In the genomic region with DNA sequence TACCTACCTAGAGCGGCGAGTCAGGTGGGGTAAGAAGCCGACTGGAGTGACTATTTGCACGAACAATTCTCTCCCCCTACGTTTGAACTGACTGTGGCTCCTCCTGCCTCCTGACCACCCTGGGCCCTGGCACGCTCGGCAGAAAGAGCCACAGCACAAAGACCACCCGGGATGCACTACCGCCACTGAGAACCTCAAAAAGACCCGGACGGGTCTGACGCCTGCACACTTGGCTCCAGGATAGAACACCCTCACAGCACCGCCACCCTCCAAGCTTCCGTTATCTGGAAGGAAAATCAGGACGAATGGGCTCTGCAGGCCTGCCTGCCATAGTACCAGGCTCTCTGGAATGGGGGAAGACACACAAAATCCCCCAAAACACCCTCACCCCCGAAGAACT, we compare ENCODE assay signal across 1 cellular context.
TF ChIP-seq lines count a peak whose summit lies in the region.

No MANE protein-coding gene starts in this region.

TF ChIP-seq in HepG2, 621 proteins besides CTCF, POLR2A, EP300 and RAD21 (continued from another document):
- no peak for TF ChIP-seq PPARG (CRISPR knock-in tag; conservative IDR thresholded peaks at IDR 0.05)
- no peak for TF ChIP-seq ZNF572 (CRISPR knock-in tag; IDR thresholded peaks at IDR 0.05)
- no peak for TF ChIP-seq RBM22 (optimal IDR thresholded peaks at IDR 0.05; ENCODE audit: low read length)
- TF ChIP-seq, protein P1, sequence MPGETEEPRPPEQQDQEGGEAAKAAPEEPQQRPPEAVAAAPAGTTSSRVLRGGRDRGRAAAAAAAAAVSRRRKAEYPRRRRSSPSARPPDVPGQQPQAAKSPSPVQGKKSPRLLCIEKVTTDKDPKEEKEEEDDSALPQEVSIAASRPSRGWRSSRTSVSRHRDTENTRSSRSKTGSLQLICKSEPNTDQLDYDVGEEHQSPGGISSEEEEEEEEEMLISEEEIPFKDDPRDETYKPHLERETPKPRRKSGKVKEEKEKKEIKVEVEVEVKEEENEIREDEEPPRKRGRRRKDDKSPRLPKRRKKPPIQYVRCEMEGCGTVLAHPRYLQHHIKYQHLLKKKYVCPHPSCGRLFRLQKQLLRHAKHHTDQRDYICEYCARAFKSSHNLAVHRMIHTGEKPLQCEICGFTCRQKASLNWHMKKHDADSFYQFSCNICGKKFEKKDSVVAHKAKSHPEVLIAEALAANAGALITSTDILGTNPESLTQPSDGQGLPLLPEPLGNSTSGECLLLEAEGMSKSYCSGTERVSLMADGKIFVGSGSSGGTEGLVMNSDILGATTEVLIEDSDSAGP (CRISPR knock-in tag; IDR thresholded peaks at IDR 0.05; ENCODE audit: borderline replicate concordance) = no peak
- no peak for TF ChIP-seq ZNF224 (CRISPR knock-in tag; IDR thresholded peaks at IDR 0.05)
- TF ChIP-seq ONECUT2 (CRISPR knock-in tag; IDR thresholded peaks at IDR 0.05) = no peak
- no peak for TF ChIP-seq ZC3H13 (CRISPR knock-in tag; IDR thresholded peaks at IDR 0.05)
- no peak for TF ChIP-seq GLI4 (CRISPR knock-in tag; IDR thresholded peaks at IDR 0.05; ENCODE audit: borderline replicate concordance)
- no peak for TF ChIP-seq FOXA3 (CRISPR knock-in tag; IDR thresholded peaks at IDR 0.05)
- no peak for TF ChIP-seq ADNP (CRISPR knock-in tag; IDR thresholded peaks at IDR 0.05)
- no peak for TF ChIP-seq ZSCAN21 (CRISPR knock-in tag; IDR thresholded peaks at IDR 0.05; ENCODE audit: borderline replicate concordance)
- TF ChIP-seq ZNF17 (CRISPR knock-in tag; IDR thresholded peaks at IDR 0.05) = no peak
- no peak for TF ChIP-seq ZNF160 (CRISPR knock-in tag; IDR thresholded peaks at IDR 0.05)
